Comparison of ENCODE assay signal across 1 cellular context in genomic region chr15:63764124-63764827, GRCh38.
TF ChIP-seq lines count a peak whose summit lies in the region.

No MANE protein-coding gene starts in this region.

TF ChIP-seq in H1, 55 proteins besides CTCF, POLR2A, EP300 and RAD21 (continued from another document):
- TF ChIP-seq NRF1 (IDR thresholded peaks at IDR 0.05; ENCODE audit: low read depth, low read length) (no peak), USF2 (IDR thresholded peaks at IDR 0.05; ENCODE audit: low read length) (no peak)
